In the genomic region with DNA sequence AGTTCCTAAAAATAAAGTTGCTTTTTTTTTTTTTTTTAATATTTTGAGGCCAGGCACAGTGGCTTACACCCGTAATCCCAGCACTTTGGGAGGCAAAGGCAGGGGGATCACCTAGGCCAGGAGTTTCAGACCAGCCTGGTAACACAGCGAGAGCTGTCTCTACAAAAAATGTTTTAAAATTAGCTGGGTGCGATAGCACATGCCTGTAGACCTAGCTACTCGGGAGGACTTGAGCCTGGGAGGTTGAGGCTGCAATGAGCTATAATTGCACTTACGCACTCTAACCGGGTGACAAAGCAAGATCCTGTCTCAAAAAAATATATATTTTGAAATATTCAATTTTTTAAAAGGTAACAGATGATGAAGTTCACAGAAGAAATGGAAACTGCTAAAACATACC, we compare ENCODE assay signal across 20 cellular contexts. TPM values are rescaled to one million over a fixed set of nuclear protein-coding genes. Genes with fewer than 3 reads are reported as not detected.
A peak's percentile ranks its signal among the peaks of the same experiment; 100 is the strongest.
DNase-seq lines count a peak whose midpoint lies in the region; ATAC-seq and TF ChIP-seq lines count a peak whose summit lies in the region.
"Had no signal": no experiment of that assay in that cellular context is flagged by ENCODE, and none has a peak within 500 bp of the region (broad histone marks: within the 10 kb centered on the region; RNA-seq: fewer than 3 reads in every experiment).

No MANE protein-coding gene starts in this region.

- peaks cover 7 to 43% of the 10 kb centered on the region in 2 experiments; a peak in 3 of 4 replicates for H3K79me1 ChIP-seq in IMR-90 (ENCODE audit: low read depth in 1 of 2, low read length in 2 of 2)

- H3K36me3 ChIP-seq in IMR-90 (ENCODE audit: control insufficient read depth, insufficient read depth, low read length) (peaks cover 4% of the 10 kb centered on the region; the same call in 1 of the 2 replicates), Karpas-422 (ENCODE audit: insufficient read depth, low read length) (peaks cover 14% of the 10 kb centered on the region; the same call in 1 of the 2 replicates), heart right ventricle (peaks cover 0 to 8% (median 0%) of the 10 kb centered on the region in 9 donors), psoas muscle (ENCODE audit: insufficient read depth in 1 of 2, low read depth in 1 of 2) (no peaks in the 10 kb centered on the region), ovary (no peaks in the 10 kb centered on the region)
- H3K36me3 ChIP-seq: BE2C had no signal

- no peaks in the 10 kb centered on the region for H3K9me2 ChIP-seq in Karpas-422 (replicated peaks; ENCODE audit: insufficient read depth, low read length)

- H4K5ac ChIP-seq in IMR-90 (ENCODE audit: low read depth, low read length): no peak overlapping the region

- H4K8ac ChIP-seq in IMR-90 (ENCODE audit: low read depth in 2 of 2, low read length in 2 of 2): no peak overlapping the region

- no peak overlapping the region for H3K18ac ChIP-seq in IMR-90 (ENCODE audit: low read depth, low read length)

- H3K9me3 ChIP-seq in IMR-90 (ENCODE audit: control insufficient read depth, insufficient read depth, low read length) (no peaks in the 10 kb centered on the region), Karpas-422 (ENCODE audit: low read length) (no peaks in the 10 kb centered on the region), heart right ventricle (no peaks in the 10 kb centered on the region), psoas muscle (no peaks in the 10 kb centered on the region), ovary (no peaks in the 10 kb centered on the region)
- H3K9me3 ChIP-seq: BE2C had no signal

- H2AFZ ChIP-seq in IMR-90 (replicated peaks; ENCODE audit: low read length, poor library complexity) (no peak overlapping the region), Karpas-422 (ENCODE audit: low read length) (no peak overlapping the region)

- H3K4me1 ChIP-seq in IMR-90 (ENCODE audit: control insufficient read depth, insufficient read depth, low read length) (peaks cover 11% of the 10 kb centered on the region), Karpas-422 (ENCODE audit: low read length) (peaks cover 6% of the 10 kb centered on the region; the same call in 1 of the 2 replicates), heart right ventricle (peaks cover 15 to 90% (median 76%) of the 10 kb centered on the region in 9 donors), psoas muscle (peaks cover 64% of the 10 kb centered on the region), ovary (ENCODE audit: insufficient read depth) (peaks cover 9% of the 10 kb centered on the region)
- H3K4me1 ChIP-seq: BE2C had no signal

- H3K27ac ChIP-seq in IMR-90 (ENCODE audit: insufficient read depth, low read length) (peak overlapping the region; percentile 42), Karpas-422 (ENCODE audit: low read length) (0 out of 2 replicates have a peak overlapping the region, but pooled peaks have one; percentile 9), heart right ventricle (peak overlapping the region in 4 of 10 donors; percentile 12 to 36 (median 34)), psoas muscle (peak overlapping the region; percentile 37), ovary (no peak overlapping the region)

- TF ChIP-seq RAD21 in IMR-90 (IDR thresholded peaks at IDR 0.05; ENCODE audit: low read length): no peak

- H3K23ac ChIP-seq in IMR-90 (ENCODE audit: low read depth, low read length): no peak overlapping the region

- no peak overlapping the region for H3K14ac ChIP-seq in IMR-90 (replicated peaks; ENCODE audit: low read depth, low read length)

- CTCF ChIA-PET in IMR-90 (lab: Yijun Ruan, JAX): no interaction called here

- H2BK5ac ChIP-seq in IMR-90 (ENCODE audit: low read depth, low read length, poor library complexity, severe bottlenecking): no peak overlapping the region

- no peak for TF ChIP-seq POLR2A in IMR-90 (IDR thresholded peaks at IDR 0.05; ENCODE audit: low read depth, low read length)
- TF ChIP-seq POLR2A in ovary (IDR thresholded peaks at IDR 0.05): no peak

- H3K79me2 ChIP-seq in Karpas-422 (ENCODE audit: low read length): peaks cover 100% of the 10 kb centered on the region

- TF ChIP-seq EP300 in ovary (IDR thresholded peaks at IDR 0.05): no peak

- intact Hi-C loops in IMR-90 (cut with micrococcal nuclease) (no loop called here), heart right ventricle (cut with DNase I) (no loop called here), psoas muscle (cut with DNase I) (no loop called here), ovary (cut with DNase I) (no loop called here)

- no peak for TF ChIP-seq CTCF in IMR-90 (conservative IDR thresholded peaks at IDR 0.05; ENCODE audit: low read depth, low read length)
- TF ChIP-seq CTCF in heart right ventricle (IDR thresholded peaks at IDR 0.05): no peak
- no peak for TF ChIP-seq CTCF in psoas muscle (IDR thresholded peaks at IDR 0.05)
- no peak for TF ChIP-seq CTCF in ovary (IDR thresholded peaks at IDR 0.05)

- no peak overlapping the region for H2AK5ac ChIP-seq in IMR-90 (ENCODE audit: low read depth, low read length)

- H3K9me1 ChIP-seq in IMR-90 (ENCODE audit: insufficient read depth, low read length): peaks cover 18% of the 10 kb centered on the region

- H3K4me3 ChIP-seq in IMR-90 (ENCODE audit: insufficient read depth, low read depth, low read length) (no peak overlapping the region), Karpas-422 (ENCODE audit: low read length) (no peak overlapping the region), heart right ventricle (no peak overlapping the region), psoas muscle (no peak overlapping the region), ovary (no peak overlapping the region)
- H3K4me3 ChIP-seq: GM12878 had no signal

- in situ Hi-C loops in IMR-90 (cut with MboI; ENCODE audit: low sequenced_read_pairs): no loop called here

- no peak overlapping the region for H2BK15ac ChIP-seq in IMR-90 (ENCODE audit: low read depth, low read length)

- H2AK9ac ChIP-seq in IMR-90 (replicated peaks; ENCODE audit: low read depth, low read length, poor library complexity): no peak overlapping the region

- H2BK120ac ChIP-seq in IMR-90 (ENCODE audit: low read depth, low read length): no peak overlapping the region

- H3K4me2 ChIP-seq in IMR-90 (ENCODE audit: low read depth, low read length) (no peak overlapping the region; the same call in 1 of the 2 replicates), Karpas-422 (ENCODE audit: low read depth, low read length, poor library complexity, severe bottlenecking) (no peak overlapping the region)

- dilution Hi-C loops in IMR-90 (cut with HindIII; ENCODE audit: low sequenced_read_pairs, unreplicated experiment): no loop called here

- H3K56ac ChIP-seq in IMR-90 (ENCODE audit: extremely low read depth, insufficient read depth, low read length): no peak overlapping the region

- H4K20me1 ChIP-seq in IMR-90 (ENCODE audit: insufficient read depth, low read length): peaks cover 88% of the 10 kb centered on the region
- H4K20me1 ChIP-seq in Karpas-422 (ENCODE audit: insufficient read depth, low read depth, low read length): peaks cover 16% of the 10 kb centered on the region; the same call in 1 of the 2 replicates

- no peaks in the 10 kb centered on the region for H3K27me3 ChIP-seq in IMR-90 (ENCODE audit: control insufficient read depth, insufficient read depth, low read length)
- no peaks in the 10 kb centered on the region for H3K27me3 ChIP-seq in Karpas-422 (ENCODE audit: low read length)
- no peaks in the 10 kb centered on the region for H3K27me3 ChIP-seq in heart right ventricle
- no peaks in the 10 kb centered on the region for H3K27me3 ChIP-seq in psoas muscle (ENCODE audit: insufficient read depth in 3 of 3, low read length in 2 of 3)
- H3K27me3 ChIP-seq in ovary: no peaks in the 10 kb centered on the region
- H3K27me3 ChIP-seq: BE2C had no signal

- WGBS in IMR-90 (ENCODE audit: extremely low coverage in 2 of 2, insufficient read length in 1 of 2), 2 experiments: 100% methylated on average over 2 of the region's 6 CpGs; no CpG with 5 or more reads in 1 of the 2 experiments
- WGBS in heart right ventricle, 2 donors: 51 to 65% methylated on average over 6 of the region's 6 CpGs
- 65 to 83% (median 73%) methylated on average over 6 of the region's 6 CpGs for WGBS in psoas muscle, 3 donors
- 87 to 93% (median 88%) methylated on average over 6 of the region's 6 CpGs for WGBS in ovary, 3 donors

- no peak for DNase-seq in IMR-90
- no peak for DNase-seq in Karpas-422
- DNase-seq in heart right ventricle: no peak
- DNase-seq in psoas muscle: no peak
- no peak for DNase-seq in MV-4-11 (lab: John Stamatoyannopoulos, UW)
- DNase-seq in ovary: no peak
- DNase-seq: ACHN; BE2C; C1 segment of cervical spinal cord; CD4-positive, CD25-positive, alpha-beta regulatory T cell; CD8-positive, alpha-beta memory T cell; COR-L47; DMS 273 treated with DMSO at 0.1 percent for 48 hours; DMS53; DND-41; EL; H9 had no signal

- no peak overlapping the region for H4K91ac ChIP-seq in IMR-90 (ENCODE audit: insufficient read depth, low read depth, low read length)

- POLR2A ChIA-PET in IMR-90 (lab: Charles Lee; ENCODE audit: unreplicated experiment): interaction anchor here (0.6 kb wide), 1 partner anchor 193 kb away, joined by 11 read pairs; no protein-coding TSS in a partner anchor

- H3K4ac ChIP-seq in IMR-90 (ENCODE audit: low read depth, low read length): no peak overlapping the region

- no peak for ATAC-seq in IMR-90 (ENCODE audit: low read depth)
- ATAC-seq in heart right ventricle: peak in 5 of 8 donors; percentile 49 to 71 (median 56)
- peak in 2 of 4 donors; percentile 24 to 34 for ATAC-seq in psoas muscle
- ATAC-seq in GM18868 (IDR thresholded peaks at IDR 0.05; ENCODE audit: unreplicated experiment): no peak
- ATAC-seq: GM12878, HepG2 had no signal

- no peak overlapping the region for H3K9ac ChIP-seq in IMR-90 (ENCODE audit: low read depth, low read length)
- H3K9ac ChIP-seq in Karpas-422 (ENCODE audit: low read length): no peak overlapping the region

- H2BK20ac ChIP-seq in IMR-90 (ENCODE audit: low read depth, low read length): no peak overlapping the region

- BruUV-seq in IMR-90 (replicated peaks; lab: Mats Ljungman, UMichigan): no TSS peak

TF ChIP-seq in IMR-90, 13 proteins besides CTCF, POLR2A, EP300 and RAD21 (continues in another document):
- TF ChIP-seq FOS (IDR thresholded peaks at IDR 0.05; ENCODE audit: low read depth, low read length) (no peak), MXI1 (IDR thresholded peaks at IDR 0.05; ENCODE audit: borderline replicate concordance, low read depth, low read length) (no peak), CHD1 (IDR thresholded peaks at IDR 0.05; ENCODE audit: low read depth, low read length) (no peak)

RNA-seq across cellular contexts. Expression of a gene that starts 22.9 kb away (rescaled TPM):
- total RNA-seq in IMR-90 (2012; rRNA removed) (38.2 and 59.7 TPM in 2 replicates), heart right ventricle (10 to 100 TPM; 33.7 to 69.5 (median 40.4) TPM), psoas muscle (10 to 100 TPM; 23.0 to 55.3 (median 35.0) TPM), ovary (10 to 100 TPM; 63.9 to 88.9 (median 81.1) TPM)
- polyA plus RNA-seq in IMR-90 (2012; rRNA removed) (32.9 and 41.3 TPM in 2 replicates), heart right ventricle (10 to 100 TPM; 23.2 to 29.1 TPM), psoas muscle (10 to 100 TPM; 25.4 to 36.8 (median 31.0) TPM), ovary (10 to 100 TPM; 54.2 to 80.2 TPM)
- polyA plus RNA-seq in IMR-90 (2012; cell fraction: cytosol; rRNA removed): 13.1 and 45.1 TPM in 2 replicates
- 29.5 and 36.1 TPM in 2 replicates for polyA plus RNA-seq in IMR-90 (2012; cell fraction: nucleus; rRNA removed; ENCODE audit: low replicate concordance)
- total RNA-seq in Karpas-422 (2014; rRNA removed; shearing (Covaris generic); ENCODE audit: low replicate concordance): 54.4 and 78.1 TPM in 2 replicates

Comparison
In these comparisons a context has a peak if more than half of its experiments do, and no peak if none do; other contexts are left out.
1. ATAC-seq: peak in heart right ventricle (5 of 8); none in IMR-90 (single experiment) and GM18868 (single experiment).
2. H3K27ac ChIP-seq: peak in IMR-90 (single experiment), Karpas-422 (single experiment) and psoas muscle (single experiment); none in ovary (0 of 2).